Comparison of ENCODE assay signal across 1 cellular context in genomic region chr2:4673025-4673489, GRCh38.
TF ChIP-seq lines count a peak whose summit lies in the region.

No MANE protein-coding gene starts in this region.

TF ChIP-seq in H1, 55 proteins besides CTCF, POLR2A, EP300 and RAD21 (continued from another document):
- TF ChIP-seq CHD7 (IDR thresholded peaks at IDR 0.05; ENCODE audit: insufficient replicate concordance, low read length) (no peak), CBX8 (IDR thresholded peaks at IDR 0.05; ENCODE audit: borderline replicate concordance, low read depth, low read length) (no peak), SUZ12 (IDR thresholded peaks at IDR 0.05; ENCODE audit: low read length) (no peak), TBP (IDR thresholded peaks at IDR 0.05; ENCODE audit: low read depth, low read length) (no peak), RXRA (IDR thresholded peaks at IDR 0.05; ENCODE audit: insufficient read depth, low read depth, low read length) (no peak), SIX5 (IDR thresholded peaks at IDR 0.05; ENCODE audit: low read depth, low read length) (no peak), RBBP5 (IDR thresholded peaks at IDR 0.05; ENCODE audit: borderline replicate concordance, low read depth, low read length) (no peak), ATF3 (IDR thresholded peaks at IDR 0.05; ENCODE audit: insufficient read depth, low read depth, low read length) (no peak), POU5F1 (IDR thresholded peaks at IDR 0.05; ENCODE audit: low read depth, low read length) (no peak), USF2 (IDR thresholded peaks at IDR 0.05; ENCODE audit: low read length) (no peak), SAP30 (IDR thresholded peaks at IDR 0.05; ENCODE audit: insufficient read depth, insufficient replicate concordance, low read length) (no peak), JUN (IDR thresholded peaks at IDR 0.05; ENCODE audit: low read depth, low read length) (no peak), ASH2L (IDR thresholded peaks at IDR 0.05; ENCODE audit: low read length) (no peak), ZNF274 (IDR thresholded peaks at IDR 0.05; ENCODE audit: borderline replicate concordance, extremely low read depth, low read length) (no peak), KDM4A (IDR thresholded peaks at IDR 0.05; ENCODE audit: low read depth, low read length, severe bottlenecking) (no peak), SP2 (IDR thresholded peaks at IDR 0.05; ENCODE audit: low read length) (no peak)
